Comparison of ENCODE assay signal across 26 cellular contexts in genomic region chr19:43589680-43590079, GRCh38. TPM values are rescaled to one million over a fixed set of nuclear protein-coding genes. Genes with fewer than 3 reads are reported as not detected.
A peak's percentile ranks its signal among the peaks of the same experiment; 100 is the strongest.
DNase-seq lines count a peak whose midpoint lies in the region; ATAC-seq and TF ChIP-seq lines count a peak whose summit lies in the region.
"Had no signal": no experiment of that assay in that cellular context is flagged by ENCODE, and none has a peak within 500 bp of the region (broad histone marks: within the 10 kb centered on the region; RNA-seq: fewer than 3 reads in every experiment).

No MANE protein-coding gene starts in this region.

- no peak overlapping the region for H3K4me2 ChIP-seq in OCI-LY7 (ENCODE audit: low read length)

- no peaks in the 10 kb centered on the region for H3K27me3 Mint-ChIP-seq in T-helper 1 cell treated with Interleukin-12 subunit alpha and Interleukin-12 subunit beta and Interleukin-4 antibody, amounts not matched to agents 30 μg/mL and 1 μg/mL, for 36 hours (ENCODE audit: low read depth)
- H3K27me3 Mint-ChIP-seq in endodermal cell (ENCODE audit: insufficient read depth): no peaks in the 10 kb centered on the region

- H3K36me3 ChIP-seq in OCI-LY7 (ENCODE audit: insufficient read depth, low read length) (peaks cover 5% of the 10 kb centered on the region; the same call in 1 of the 2 replicates), endodermal cell (ENCODE audit: control insufficient read depth, insufficient read depth, low read length) (peaks cover 57% of the 10 kb centered on the region), spleen (peaks cover 0 to 80% (median 28%) of the 10 kb centered on the region in 6 donors)

- H3K9me3 ChIP-seq in OCI-LY7 (ENCODE audit: low read length) (no peaks in the 10 kb centered on the region), endodermal cell (ENCODE audit: control insufficient read depth, low read length) (no peaks in the 10 kb centered on the region), spleen (no peaks in the 10 kb centered on the region)
- H3K9me3 ChIP-seq: BE2C, esophagus muscularis mucosa, right atrium auricular region had no signal

- no peak overlapping the region for H3K27ac ChIP-seq in OCI-LY7 (ENCODE audit: low read depth, low read length, poor library complexity, severe bottlenecking)
- no peak overlapping the region for H3K27ac ChIP-seq in endodermal cell (ENCODE audit: low read depth, low read length)
- H3K27ac ChIP-seq in spleen: peak overlapping the region in 5 of 8 donors; percentile 4 to 64 (median 26)
- H3K27ac ChIP-seq: 22Rv1, esophagus muscularis mucosa, right atrium auricular region, WERI-Rb-1 had no signal

- CTCF ChIA-PET in OCI-LY7 (lab: Charles Lee; ENCODE audit: unreplicated experiment): no interaction called here

- H3K4me3 Mint-ChIP-seq in T-helper 1 cell treated with Interleukin-12 subunit alpha and Interleukin-12 subunit beta and Interleukin-4 antibody, amounts not matched to agents 30 μg/mL and 1 μg/mL, for 36 hours: no peak overlapping the region
- no peak overlapping the region for H3K4me3 Mint-ChIP-seq in endodermal cell

- intact Hi-C loops in OCI-LY7 (cut with micrococcal nuclease; ENCODE audit: unreplicated experiment) (loop anchor here (10.0 kb wide), 2 partner anchors 55 to 145 kb away; partner anchors contain the start of gene ZNF575), spleen (cut with DNase I; ENCODE audit: low total_unique reads) (loop anchor here (10.0 kb wide), 1 partner anchor 55 kb away; the partner anchor contains the start of gene ZNF575)

- no peak for ATAC-seq in GM21381 (IDR thresholded peaks at IDR 0.05; ENCODE audit: unreplicated experiment)
- ATAC-seq: HepG2, left lobe of liver had no signal

- H3K79me2 ChIP-seq in OCI-LY7 (ENCODE audit: insufficient read depth, low read depth, low read length): no peaks in the 10 kb centered on the region

- TF ChIP-seq CTCF in OCI-LY7 (conservative IDR thresholded peaks at IDR 0.05; ENCODE audit: low read length) (no peak), endodermal cell (conservative IDR thresholded peaks at IDR 0.05) (no peak), spleen (IDR thresholded peaks at IDR 0.05 in 8 of 11, conservative IDR thresholded peaks at IDR 0.05 in 3 of 11) (no peak)

- no peaks in the 10 kb centered on the region for H4K20me1 ChIP-seq in OCI-LY7 (ENCODE audit: insufficient read depth, low read length)

- H3K4me3 ChIP-seq in OCI-LY7 (ENCODE audit: low read depth, low read length, poor library complexity, severe bottlenecking): no peak overlapping the region
- no peak overlapping the region for H3K4me3 ChIP-seq in endodermal cell (ENCODE audit: low read length)
- no peak overlapping the region for H3K4me3 ChIP-seq in spleen
- H3K4me3 ChIP-seq: esophagus muscularis mucosa, right atrium auricular region had no signal

- no peak for TF ChIP-seq POLR2A in spleen (IDR thresholded peaks at IDR 0.05)

- no TSS peak for BruUV-seq in OCI-LY7 (replicated peaks; lab: Mats Ljungman, UMichigan)

- no peak overlapping the region for H2AFZ ChIP-seq in OCI-LY7 (ENCODE audit: low read length)

- no peak overlapping the region for H3K9ac ChIP-seq in endodermal cell (ENCODE audit: extremely low read depth, low read length, poor library complexity, severe bottlenecking)

- H3K27ac Mint-ChIP-seq in T-helper 1 cell treated with Interleukin-12 subunit alpha and Interleukin-12 subunit beta and Interleukin-4 antibody, amounts not matched to agents 30 μg/mL and 1 μg/mL, for 36 hours: peak overlapping the region; percentile 46
- peak overlapping the region; percentile 29 for H3K27ac Mint-ChIP-seq in endodermal cell

- 90 to 97% methylated on average over 6 of the region's 6 CpGs for WGBS in endodermal cell (ENCODE audit: insufficient coverage in 1 of 2, insufficient read length in 1 of 2), 2 experiments
- WGBS in spleen, 5 donors: 44 to 51% (median 47%) methylated on average over 6 of the region's 6 CpGs

- H3K36me3 Mint-ChIP-seq in T-helper 1 cell treated with Interleukin-12 subunit alpha and Interleukin-12 subunit beta and Interleukin-4 antibody, amounts not matched to agents 30 μg/mL and 1 μg/mL, for 36 hours (ENCODE audit: low read depth): peaks cover 23% of the 10 kb centered on the region
- peaks cover 59% of the 10 kb centered on the region for H3K36me3 Mint-ChIP-seq in endodermal cell (ENCODE audit: low read depth)

- H3K9me2 ChIP-seq in OCI-LY7 (ENCODE audit: insufficient read depth, low read length): no peaks in the 10 kb centered on the region

- H3K4me1 ChIP-seq in OCI-LY7 (ENCODE audit: insufficient read depth, low read length, poor library complexity, severe bottlenecking): peaks cover 8% of the 10 kb centered on the region
- H3K4me1 ChIP-seq in endodermal cell (ENCODE audit: control insufficient read depth, insufficient read depth, low read length): no peaks in the 10 kb centered on the region
- H3K4me1 ChIP-seq in spleen: peaks cover 12 to 38% (median 21%) of the 10 kb centered on the region in 6 donors

- no peaks in the 10 kb centered on the region for H3K27me3 ChIP-seq in endodermal cell (ENCODE audit: control insufficient read depth, insufficient read depth, low read length, poor library complexity, severe bottlenecking)
- H3K27me3 ChIP-seq in spleen (replicated peaks in 1 of 7): no peaks in the 10 kb centered on the region
- H3K27me3 ChIP-seq: BE2C, esophagus muscularis mucosa, right atrium auricular region had no signal

- no peak for DNase-seq in T-helper 1 cell
- DNase-seq in OCI-LY7 (ENCODE audit: low spot score): peak; percentile 29
- no peak for DNase-seq in endodermal cell
- no peak for DNase-seq in spleen
- DNase-seq in 8988T: no peak
- DNase-seq in hippocampal formation (lab: John Stamatoyannopoulos, UW): no peak
- DNase-seq: BE2C; caudate nucleus; GF-D8; HCEC 1CT; NCI-H1436; NCI-H2171; NCI-H69; nucleus accumbens; stimulated activated CD4-positive, alpha-beta T cell treated with anti-CD3 and anti-CD28 coated beads, Interleukin-15, amount 100 ng/mL, for 24 hours; stimulated activated naive CD4-positive, alpha-beta T cell; trophoblast cell; WERI-Rb-1 had no signal

- H3K4me1 Mint-ChIP-seq in T-helper 1 cell treated with Interleukin-12 subunit alpha and Interleukin-12 subunit beta and Interleukin-4 antibody, amounts not matched to agents 30 μg/mL and 1 μg/mL, for 36 hours (ENCODE audit: low read depth): peaks cover 19% of the 10 kb centered on the region
- peaks cover 8% of the 10 kb centered on the region for H3K4me1 Mint-ChIP-seq in endodermal cell

- POLR2A ChIA-PET in OCI-LY7 (lab: Charles Lee): interaction anchor here (0.6 kb wide), 1 partner anchor 79 kb away, joined by 3 read pairs; no protein-coding TSS in a partner anchor

- no peaks in the 10 kb centered on the region for H3K9me3 Mint-ChIP-seq in T-helper 1 cell treated with Interleukin-12 subunit alpha and Interleukin-12 subunit beta and Interleukin-4 antibody, amounts not matched to agents 30 μg/mL and 1 μg/mL, for 36 hours
- H3K9me3 Mint-ChIP-seq in endodermal cell: no peaks in the 10 kb centered on the region
- H3K9me3 Mint-ChIP-seq: activated T-helper 2 cell treated with anti-CD3 and anti-CD28 coated beads, Interferon-gamma antibody, Interleukin-2, Interleukin-4, amounts not matched to agents 10 μg/mL and 5 μg/mL and 100 μg/mL, durations not matched to agents 14 hours and 24 hours and 36 hours had no signal

RNA-seq across cellular contexts. Expression of gene IRGQ, which starts 6.3 kb away (rescaled TPM):
- total RNA-seq in OCI-LY7 (2014; rRNA removed; shearing (Covaris generic)): 6.4 and 23.0 TPM in 2 replicates
- total RNA-seq in OCI-LY7 (2022) (15.1 and 15.3 TPM in 2 replicates), endodermal cell (10 to 100 TPM; 39.7 to 46.0 TPM), spleen (10 to 100 TPM; 16.5 to 25.9 (median 20.9) TPM)
- 10.9 TPM for polyA plus RNA-seq in endodermal cell (2013, experiment 1 of 2)
- 11.6 TPM for polyA plus RNA-seq in endodermal cell (2013, experiment 2 of 2)
- polyA plus RNA-seq in spleen: 1 to 10 TPM; 3.1 to 3.9 (median 3.8) TPM

RNA-seq across cellular contexts. Expression of gene ZNF576, which starts 6.7 kb away (rescaled TPM):
- 11.6 and 20.2 TPM in 2 replicates for total RNA-seq in OCI-LY7 (2014; rRNA removed; shearing (Covaris generic))
- total RNA-seq in OCI-LY7 (2022) (14.5 and 17.8 TPM in 2 replicates), endodermal cell (10 to 100 TPM; 11.9 to 12.1 TPM), spleen (10 to 100 TPM in 5 of 7 donors, 1 to 10 TPM in 2; 8.1 to 12.9 (median 11.5) TPM)
- 10.8 TPM for polyA plus RNA-seq in endodermal cell (2013, experiment 1 of 2)
- 7.1 TPM for polyA plus RNA-seq in endodermal cell (2013, experiment 2 of 2)
- 10 to 100 TPM in 1 of 3 donors, 1 to 10 TPM in 2; 6.9 to 14.7 (median 9.8) TPM for polyA plus RNA-seq in spleen

RNA-seq across cellular contexts. Expression of gene PINLYP, which starts 14.1 kb away (rescaled TPM):
- 4.9 and 11.5 TPM in 2 replicates for total RNA-seq in OCI-LY7 (2014; rRNA removed; shearing (Covaris generic))
- total RNA-seq in OCI-LY7 (2022) (0.40 and 0.81 TPM in 2 replicates), endodermal cell (10 to 100 TPM in 1 of 2 donors, 1 to 10 TPM in 1; 7.7 to 12.2 TPM), spleen (1 to 10 TPM; 2.0 to 8.7 (median 4.3) TPM)
- polyA plus RNA-seq in endodermal cell (2013, experiment 1 of 2): 5.5 TPM
- polyA plus RNA-seq in endodermal cell (2013, experiment 2 of 2): 2.1 TPM
- 10 to 100 TPM in 1 of 3 donors, 1 to 10 TPM in 2; 6.9 to 10.5 (median 9.6) TPM for polyA plus RNA-seq in spleen

RNA-seq across cellular contexts. Expression of gene XRCC1, which starts 14.4 kb away (rescaled TPM):
- total RNA-seq in OCI-LY7 (2014; rRNA removed; shearing (Covaris generic)): 28.7 and 35.9 TPM in 2 replicates
- total RNA-seq in OCI-LY7 (2022) (27.2 and 33.7 TPM in 2 replicates), endodermal cell (10 to 100 TPM; 48.8 to 52.1 TPM), spleen (10 to 100 TPM; 23.6 to 32.0 (median 26.0) TPM)
- 73.8 TPM for polyA plus RNA-seq in endodermal cell (2013, experiment 1 of 2)
- 61.7 TPM for polyA plus RNA-seq in endodermal cell (2013, experiment 2 of 2)
- 10 to 100 TPM; 16.0 to 19.0 (median 16.4) TPM for polyA plus RNA-seq in spleen

RNA-seq across cellular contexts. Expression of gene SRRM5, which starts 22.2 kb away (rescaled TPM):
- 0.36 and 0.73 TPM in 2 replicates for total RNA-seq in OCI-LY7 (2014; rRNA removed; shearing (Covaris generic))
- total RNA-seq in OCI-LY7 (2022): 0.61 and 0.85 TPM in 2 replicates
- under 1 TPM; 0.35 to 0.37 TPM for total RNA-seq in endodermal cell
- 0.11 TPM for polyA plus RNA-seq in endodermal cell (2013, experiment 1 of 2)
- not detected for polyA plus RNA-seq in endodermal cell (2013, experiment 2 of 2)
- total RNA-seq in spleen: under 1 TPM; 0.32 to 0.94 (median 0.40) TPM
- polyA plus RNA-seq in spleen: under 1 TPM; 0.26 to 0.54 (median 0.52) TPM

Comparison
In these comparisons a context has a peak if more than half of its experiments do, and no peak if none do; other contexts are left out.
1. H3K27ac ChIP-seq: peak in spleen (5 of 8); none in OCI-LY7 (single experiment) and endodermal cell (single experiment).